ENCODE assay signal across 14 cellular contexts in the genomic region with DNA sequence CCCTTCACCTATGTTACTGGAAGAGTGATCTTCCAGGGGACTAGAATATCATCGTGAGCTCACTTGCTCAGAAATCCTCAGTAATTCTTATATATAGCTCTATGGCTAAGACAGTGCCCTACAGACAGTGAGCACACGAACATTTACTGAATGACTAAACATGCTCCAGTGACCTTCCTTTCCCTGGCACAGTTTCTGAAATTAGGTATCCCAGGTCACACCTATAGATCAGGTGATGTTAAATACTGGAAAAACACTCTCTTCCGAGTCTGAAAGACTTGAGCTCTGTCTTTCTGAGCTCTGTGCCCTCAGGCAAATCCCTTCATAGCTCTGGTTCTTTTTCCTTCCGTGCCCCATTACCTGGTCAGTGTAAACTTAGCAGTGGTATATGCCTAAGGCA.
DNase-seq lines count a peak whose midpoint lies in the region; ATAC-seq and TF ChIP-seq lines count a peak whose summit lies in the region.
"Had no signal": no experiment of that assay in that cellular context is flagged by ENCODE, and none has a peak within 500 bp of the region (broad histone marks: within the 10 kb centered on the region; RNA-seq: fewer than 3 reads in every experiment).

No MANE protein-coding gene starts in this region.

- CTCF ChIA-PET in PC-9 (lab: Charles Lee) = no interaction called here
- CTCF ChIA-PET in activated CD4-positive, alpha-beta memory T cell treated with anti-CD3 and anti-CD28 coated beads for 36 hours (lab: Charles Lee) = interaction anchor here (1.5 kb wide), 1 partner anchor 332 kb away, joined by 3 read pairs; no protein-coding TSS in a partner anchor

- DNase-seq in ELF-1 (ENCODE audit: low read depth, low spot score) = peak; percentile 30
- peak in 1 of 2 experiments; percentile 79 for DNase-seq in PC-9
- DNase-seq in chondrocyte (ENCODE audit: low spot score) = no peak
- no peak for DNase-seq in neural crest cell (ENCODE audit: low read depth, low spot score)
- no peak for DNase-seq in activated CD4-positive, alpha-beta memory T cell treated with anti-CD3 and anti-CD28 coated beads for 36 hours
- no peak for DNase-seq in anterior cingulate cortex (lab: John Stamatoyannopoulos, UW)
- DNase-seq: ACHN; CD4-positive, CD25-positive, alpha-beta regulatory T cell; DMS53; GM23248 had no signal

- H3K9me3 ChIP-seq in PC-9 (ENCODE audit: insufficient read depth, low read depth) = no peaks in the 10 kb centered on the region
- H3K9me3 ChIP-seq: BLaER1 treated with 17β-estradiol and CSF1 and Interleukin-3, amounts not matched to agents 10 nM and 100 nM had no signal

- no peaks in the 10 kb centered on the region for H3K27me3 ChIP-seq in PC-9 (ENCODE audit: insufficient read depth, low read depth)
- H3K27me3 ChIP-seq: BLaER1 treated with 17β-estradiol and CSF1 and Interleukin-3, amounts not matched to agents 10 nM and 100 nM had no signal

- H2AFZ ChIP-seq in PC-9 = no peak overlapping the region
- H2AFZ ChIP-seq: GM23248 had no signal

- no peak overlapping the region for H3K4me3 ChIP-seq in PC-9
- H3K4me3 ChIP-seq: BLaER1 treated with 17β-estradiol and CSF1 and Interleukin-3, amounts not matched to agents 10 nM and 100 nM; GM23248 had no signal

- TF ChIP-seq CTCF in PC-9 (conservative IDR thresholded peaks at IDR 0.05) (no peak), chondrocyte (IDR thresholded peaks at IDR 0.05) (no peak), neural crest cell (conservative IDR thresholded peaks at IDR 0.05) (no peak)

- no peak overlapping the region for H3K4me3 Mint-ChIP-seq in chondrocyte (ENCODE audit: unreplicated experiment)
- H3K4me3 Mint-ChIP-seq in neural crest cell = no peak overlapping the region
- no peak overlapping the region for H3K4me3 Mint-ChIP-seq in activated CD4-positive, alpha-beta memory T cell treated with anti-CD3 and anti-CD28 coated beads for 36 hours
- H3K4me3 Mint-ChIP-seq: CD4-positive, CD25-positive, alpha-beta regulatory T cell had no signal

- H3K4me2 ChIP-seq in PC-9 = peak overlapping the region; percentile 55
- H3K4me2 ChIP-seq: BLaER1 treated with 17β-estradiol and CSF1 and Interleukin-3, amounts not matched to agents 10 nM and 100 nM had no signal

- no peaks in the 10 kb centered on the region; the same call in 1 of the 2 replicates for H3F3A ChIP-seq in PC-9 (ENCODE audit: insufficient read depth, low read depth)

- H3K4me1 Mint-ChIP-seq in chondrocyte (ENCODE audit: low read depth) = peaks cover 71% of the 10 kb centered on the region
- peaks cover 11% of the 10 kb centered on the region for H3K4me1 Mint-ChIP-seq in neural crest cell
- no peaks in the 10 kb centered on the region for H3K4me1 Mint-ChIP-seq in activated CD4-positive, alpha-beta memory T cell treated with anti-CD3 and anti-CD28 coated beads for 36 hours (ENCODE audit: low read depth)
- H3K4me1 Mint-ChIP-seq: CD4-positive, CD25-positive, alpha-beta regulatory T cell had no signal

- no peaks in the 10 kb centered on the region for H3K9me2 ChIP-seq in PC-9 (ENCODE audit: insufficient read depth)

- peak overlapping the region; percentile 89 for H3K27ac ChIP-seq in PC-9
- H3K27ac ChIP-seq: BLaER1 treated with 17β-estradiol and CSF1 and Interleukin-3, amounts not matched to agents 10 nM and 100 nM; GM23248 had no signal

- no peaks in the 10 kb centered on the region for H3K9me3 Mint-ChIP-seq in chondrocyte (ENCODE audit: low read depth)
- no peaks in the 10 kb centered on the region for H3K9me3 Mint-ChIP-seq in neural crest cell
- H3K9me3 Mint-ChIP-seq in activated CD4-positive, alpha-beta memory T cell treated with anti-CD3 and anti-CD28 coated beads for 36 hours = no peaks in the 10 kb centered on the region

- no TSS peak for BruUV-seq in PC-9 (replicated peaks; lab: Mats Ljungman, UMichigan)

- no peaks in the 10 kb centered on the region for H4K20me1 ChIP-seq in PC-9 (ENCODE audit: insufficient read depth)
- H4K20me1 ChIP-seq: BLaER1 treated with 17β-estradiol and CSF1 and Interleukin-3, amounts not matched to agents 10 nM and 100 nM had no signal

- intact Hi-C loops in PC-9 (cut with micrococcal nuclease; ENCODE audit: unreplicated experiment) = no loop called here
- intact Hi-C loops in activated CD4-positive, alpha-beta memory T cell treated with anti-CD3 and anti-CD28 coated beads for 36 hours (cut with micrococcal nuclease) = no loop called here

- ATAC-seq in HG02870 (IDR thresholded peaks at IDR 0.05; ENCODE audit: unreplicated experiment) (no peak), GM21367 (IDR thresholded peaks at IDR 0.05; ENCODE audit: unreplicated experiment) (no peak)
- ATAC-seq: HCT116 had no signal

- POLR2A ChIA-PET in PC-9 (lab: Charles Lee; ENCODE audit: unreplicated experiment) = interaction anchor here (0.5 kb wide), 1 partner anchor 1474 kb away, joined by 9 read pairs; no protein-coding TSS in a partner anchor
- POLR2A ChIA-PET in activated CD4-positive, alpha-beta memory T cell treated with anti-CD3 and anti-CD28 coated beads for 36 hours (lab: Charles Lee) = no interaction called here

- H3K27ac Mint-ChIP-seq in chondrocyte (ENCODE audit: unreplicated experiment) (peak overlapping the region; percentile 85), neural crest cell (ENCODE audit: unreplicated experiment) (peak overlapping the region; percentile 46)
- H3K27ac Mint-ChIP-seq in activated CD4-positive, alpha-beta memory T cell treated with anti-CD3 and anti-CD28 coated beads for 36 hours = no peak overlapping the region
- H3K27ac Mint-ChIP-seq: CD4-positive, CD25-positive, alpha-beta regulatory T cell had no signal

- H3K79me2 ChIP-seq in PC-9 (ENCODE audit: low read depth) = no peaks in the 10 kb centered on the region

- H3K36me3 ChIP-seq in PC-9 (ENCODE audit: low read depth) = no peaks in the 10 kb centered on the region
- H3K36me3 ChIP-seq: BLaER1 treated with 17β-estradiol and CSF1 and Interleukin-3, amounts not matched to agents 10 nM and 100 nM had no signal

- H3K27me3 Mint-ChIP-seq in chondrocyte (ENCODE audit: low read depth) (no peaks in the 10 kb centered on the region), neural crest cell (ENCODE audit: low read depth) (no peaks in the 10 kb centered on the region)
- no peaks in the 10 kb centered on the region for H3K27me3 Mint-ChIP-seq in activated CD4-positive, alpha-beta memory T cell treated with anti-CD3 and anti-CD28 coated beads for 36 hours

- H3K36me3 Mint-ChIP-seq in chondrocyte (ENCODE audit: low read depth) (no peaks in the 10 kb centered on the region), neural crest cell (ENCODE audit: low read depth) (no peaks in the 10 kb centered on the region)
- H3K36me3 Mint-ChIP-seq in activated CD4-positive, alpha-beta memory T cell treated with anti-CD3 and anti-CD28 coated beads for 36 hours = no peaks in the 10 kb centered on the region
- H3K36me3 Mint-ChIP-seq: CD4-positive, CD25-positive, alpha-beta regulatory T cell had no signal

- H3K4me1 ChIP-seq in PC-9 (replicated peaks; ENCODE audit: insufficient read depth) = peaks cover 29% of the 10 kb centered on the region
- H3K4me1 ChIP-seq: BLaER1 treated with 17β-estradiol and CSF1 and Interleukin-3, amounts not matched to agents 10 nM and 100 nM had no signal
